Comparison of ENCODE assay signal across 8 cellular contexts in genomic region chr6:161228911-161229591, GRCh38. TPM values are rescaled to one million over a fixed set of nuclear protein-coding genes. Genes with fewer than 3 reads are reported as not detected.
DNase-seq lines count a peak whose midpoint lies in the region; ATAC-seq, FAIRE-seq and TF ChIP-seq lines count a peak whose summit lies in the region.

No MANE protein-coding gene starts in this region.

- H3K9me3 Mint-ChIP-seq in astrocyte (ENCODE audit: unreplicated experiment), result no peaks in the 10 kb centered on the region
- H3K9me3 Mint-ChIP-seq in immature natural killer cell, result no peaks in the 10 kb centered on the region

- H3K4me3 ChIP-seq in astrocyte (ENCODE audit: insufficient read depth, low read depth, low read length), result peak overlapping the region; percentile 6

- peak overlapping the region; percentile 76 for H3K4me2 ChIP-seq in astrocyte (ENCODE audit: low read length)

- H2AFZ ChIP-seq in astrocyte (ENCODE audit: low read depth, low read length), result peak overlapping the region; percentile 47

- no peaks in the 10 kb centered on the region for H3K36me3 ChIP-seq in astrocyte (ENCODE audit: insufficient read depth, low read length)

- FAIRE-seq in astrocyte (lab: Jason Lieb, UNC), result peak; percentile 96

- H3K27me3 Mint-ChIP-seq in astrocyte (ENCODE audit: low read depth, unreplicated experiment) (no peaks in the 10 kb centered on the region), immature natural killer cell (ENCODE audit: low read depth in 3 of 3) (peaks cover 4 to 18% (median 8%) of the 10 kb centered on the region in 3 donors)

- peaks cover 26% of the 10 kb centered on the region for H3K4me1 ChIP-seq in astrocyte (ENCODE audit: insufficient read depth, low read length)

- H3K4me3 Mint-ChIP-seq in astrocyte (ENCODE audit: unreplicated experiment) (peak overlapping the region; percentile 14), immature natural killer cell (peak overlapping the region; percentile 17 to 74 (median 70))

- no peak for DNase-seq in activated CD4-positive, CD25-positive, alpha-beta regulatory T cell (lab: John Stamatoyannopoulos, UW)
- peak; percentile 68 for DNase-seq in HK-2 (ENCODE audit: unreplicated experiment)
- DNase-seq in astrocyte (ENCODE audit: low read depth), result peak; percentile 91
- no peak for DNase-seq in immature natural killer cell
- no peak for DNase-seq in activated gamma-delta T cell (lab: John Stamatoyannopoulos, UW)
- no peak for DNase-seq in activated CD8-positive, alpha-beta memory T cell treated with anti-CD3 and anti-CD28 coated beads, Interleukin-2, amount 50 U/mL, for 4 hours

- no peaks in the 10 kb centered on the region for H3K27me3 ChIP-seq in astrocyte (ENCODE audit: insufficient read depth, low read length)

- TF ChIP-seq CTCF in astrocyte (IDR thresholded peaks at IDR 0.05; ENCODE audit: insufficient read depth, low read depth, low read length), result no peak

- H4K20me1 ChIP-seq in astrocyte (ENCODE audit: insufficient read depth, low read length), result peaks cover 6% of the 10 kb centered on the region

- peaks cover 44% of the 10 kb centered on the region for H3K79me2 ChIP-seq in astrocyte (ENCODE audit: insufficient read depth, low read length)

- H3K36me3 Mint-ChIP-seq in astrocyte (ENCODE audit: low read depth, unreplicated experiment) (peaks cover 11% of the 10 kb centered on the region), immature natural killer cell (peaks cover 17 to 46% (median 37%) of the 10 kb centered on the region in 3 donors)

- peak overlapping the region; percentile 75 for H3K9ac ChIP-seq in astrocyte (ENCODE audit: low read length)

- H3K4me1 Mint-ChIP-seq in astrocyte (ENCODE audit: low read depth, unreplicated experiment) (peaks cover 53% of the 10 kb centered on the region), immature natural killer cell (peaks cover 50 to 58% of the 10 kb centered on the region in 2 donors)

- H3K27ac Mint-ChIP-seq in astrocyte (ENCODE audit: unreplicated experiment) (peak overlapping the region; percentile 66), immature natural killer cell (peak overlapping the region; percentile 35 to 96 (median 72))

- H3K9me3 ChIP-seq in astrocyte (ENCODE audit: insufficient read depth, low read depth, low read length), result no peaks in the 10 kb centered on the region

- peak overlapping the region; percentile 85 for H3K27ac ChIP-seq in astrocyte (ENCODE audit: low read depth, low read length)
- H3K27ac ChIP-seq in temporal lobe (ENCODE audit: low read depth, low read length), result peak overlapping the region; percentile 32

- peak; percentile 69 to 74 for ATAC-seq in activated CD4-positive, CD25-positive, alpha-beta regulatory T cell treated with anti-CD3 and anti-CD28 coated beads, Interleukin-2, amount 50 U/mL, for 24 hours

RNA-seq across cellular contexts. Expression of gene AGPAT4, which starts 44.8 kb away (rescaled TPM):
- 27.2 and 27.9 TPM in 2 replicates for total RNA-seq in astrocyte
- 10 to 100 TPM; 14.4 to 16.6 (median 14.8) TPM for polyA plus RNA-seq in immature natural killer cell
- total RNA-seq in temporal lobe, result 47.9 TPM

Comparison
In these comparisons a context has a peak if more than half of its experiments do, and no peak if none do; other contexts are left out.
1. DNase-seq: peak in HK-2 (single experiment) and astrocyte (single experiment); none in activated CD4-positive, CD25-positive, alpha-beta regulatory T cell (0 of 4), immature natural killer cell (0 of 3), activated gamma-delta T cell (single experiment) and activated CD8-positive, alpha-beta memory T cell treated with anti-CD3 and anti-CD28 coated beads, Interleukin-2, amount 50 U/mL, for 4 hours (single experiment).